In genomic region chr16:66250686-66251405, GRCh38 we compare ENCODE assay signal across 9 cellular contexts.
DNase-seq lines count a peak whose midpoint lies in the region; ATAC-seq and TF ChIP-seq lines count a peak whose summit lies in the region.
"Had no signal": no experiment of that assay in that cellular context is flagged by ENCODE, and none has a peak within 500 bp of the region (broad histone marks: within the 10 kb centered on the region; RNA-seq: fewer than 3 reads in every experiment).

No MANE protein-coding gene starts in this region.

- H3K4me3 ChIP-seq in IMR-90 (ENCODE audit: insufficient read depth, low read depth, low read length) (no peak overlapping the region), smooth muscle cell (no peak overlapping the region)

- H3K4ac ChIP-seq in IMR-90 (ENCODE audit: low read depth, low read length), result peak overlapping the region; percentile 67

- WGBS in IMR-90 (ENCODE audit: extremely low coverage in 2 of 2, insufficient read length in 1 of 2), 2 experiments, result 4% methylated on average over 6 of the region's 10 CpGs; no CpG with 5 or more reads in 1 of the 2 experiments
- 16% methylated on average over 10 of the region's 10 CpGs for WGBS in smooth muscle cell (ENCODE audit: low lambda C conversion rate)

- H2BK20ac ChIP-seq in IMR-90 (ENCODE audit: low read depth, low read length), result peak overlapping the region; percentile 67

- no peak overlapping the region for H2BK5ac ChIP-seq in IMR-90 (ENCODE audit: low read depth, low read length, poor library complexity, severe bottlenecking)

- TF ChIP-seq POLR2A in IMR-90 (IDR thresholded peaks at IDR 0.05; ENCODE audit: low read depth, low read length), result no peak
- TF ChIP-seq POLR2A in erythroblast (IDR thresholded peaks at IDR 0.05; ENCODE audit: low read length), result no peak

- H3K14ac ChIP-seq in IMR-90 (replicated peaks; ENCODE audit: low read depth, low read length), result no peak overlapping the region; the same call in none of the 2 replicates

- peak overlapping the region; percentile 78 for H2BK120ac ChIP-seq in IMR-90 (ENCODE audit: low read depth, low read length)

- no peaks in the 10 kb centered on the region for H3K79me1 ChIP-seq in IMR-90 (ENCODE audit: low read depth in 1 of 2, low read length in 2 of 2)

- POLR2A ChIA-PET in IMR-90 (lab: Charles Lee; ENCODE audit: unreplicated experiment), result no interaction called here

- ATAC-seq in IMR-90 (ENCODE audit: low read depth), result peak; percentile 78
- no peak for ATAC-seq in HG03045 (IDR thresholded peaks at IDR 0.05; ENCODE audit: unreplicated experiment)

- peak overlapping the region; percentile 14 to 58; a peak in 3 of 4 replicates for H4K8ac ChIP-seq in IMR-90 (ENCODE audit: low read depth in 2 of 2, low read length in 2 of 2)

- H3F3A ChIP-seq in smooth muscle cell (ENCODE audit: low read depth), result peaks cover 26% of the 10 kb centered on the region

- dilution Hi-C loops in IMR-90 (cut with HindIII; ENCODE audit: low sequenced_read_pairs, unreplicated experiment), result no loop called here

- DNase-seq in IMR-90 (peak; percentile 73), cerebellar cortex (ENCODE audit: low spot score) (peak; percentile 5), islet precursor cell (peak; percentile 95), smooth muscle cell (lab: John Stamatoyannopoulos, UW; ENCODE audit: unreplicated experiment) (no peak), erythroblast (lab: John Stamatoyannopoulos, UW) (no peak)
- DNase-seq in activated naive CD4-positive, alpha-beta T cell (lab: John Stamatoyannopoulos, UW), result no peak
- DNase-seq in activated CD4-positive, CD25-positive, alpha-beta regulatory T cell (lab: John Stamatoyannopoulos, UW), result no peak
- DNase-seq: central memory CD4-positive, alpha-beta T cell had no signal

- peaks cover 8% of the 10 kb centered on the region; the same call in 1 of the 2 replicates for H3K9me1 ChIP-seq in IMR-90 (ENCODE audit: insufficient read depth, low read length)

- peak overlapping the region; percentile 0; the same call in 1 of the 2 replicates for H3K9ac ChIP-seq in IMR-90 (ENCODE audit: low read depth, low read length)
- no peak overlapping the region for H3K9ac ChIP-seq in smooth muscle cell (ENCODE audit: low read depth)

- peak overlapping the region; percentile 81 for H2AFZ ChIP-seq in IMR-90 (replicated peaks; ENCODE audit: low read length, poor library complexity)
- no peak overlapping the region for H2AFZ ChIP-seq in smooth muscle cell (ENCODE audit: low read depth)

- no peak for TF ChIP-seq CTCF in IMR-90 (conservative IDR thresholded peaks at IDR 0.05; ENCODE audit: low read depth, low read length)
- TF ChIP-seq CTCF in smooth muscle cell (IDR thresholded peaks at IDR 0.05; ENCODE audit: borderline replicate concordance, insufficient read depth, poor library complexity, severe bottlenecking), result no peak

- no peak overlapping the region; the same call in 1 of the 2 replicates for H4K5ac ChIP-seq in IMR-90 (ENCODE audit: low read depth, low read length)

- TF ChIP-seq RAD21 in IMR-90 (IDR thresholded peaks at IDR 0.05; ENCODE audit: low read length), result no peak

- in situ Hi-C loops in IMR-90 (cut with MboI; ENCODE audit: low sequenced_read_pairs), result no loop called here

- peak overlapping the region; percentile 50; the same call in 1 of the 2 replicates for H3K56ac ChIP-seq in IMR-90 (ENCODE audit: extremely low read depth, insufficient read depth, low read length)

- peak overlapping the region; percentile 14 for H3K23ac ChIP-seq in IMR-90 (ENCODE audit: low read depth, low read length)

- H2AK5ac ChIP-seq in IMR-90 (ENCODE audit: low read depth, low read length), result no peak overlapping the region

- H3K4me1 ChIP-seq in IMR-90 (ENCODE audit: control insufficient read depth, insufficient read depth, low read length), result peaks cover 14% of the 10 kb centered on the region
- no peaks in the 10 kb centered on the region for H3K4me1 ChIP-seq in smooth muscle cell (ENCODE audit: low read depth)

- H3K36me3 ChIP-seq in IMR-90 (ENCODE audit: control insufficient read depth, insufficient read depth, low read length), result no peaks in the 10 kb centered on the region
- H3K36me3 ChIP-seq in smooth muscle cell (ENCODE audit: low read depth), result no peaks in the 10 kb centered on the region

- no TSS peak for BruUV-seq in IMR-90 (replicated peaks; lab: Mats Ljungman, UMichigan)

- no peaks in the 10 kb centered on the region for H3K27me3 ChIP-seq in IMR-90 (ENCODE audit: control insufficient read depth, insufficient read depth, low read length)
- no peaks in the 10 kb centered on the region for H3K27me3 ChIP-seq in smooth muscle cell (ENCODE audit: low read depth)

- H2BK15ac ChIP-seq in IMR-90 (ENCODE audit: low read depth, low read length), result peak overlapping the region; percentile 3; the same call in 1 of the 3 replicates

- H3K4me2 ChIP-seq in IMR-90 (ENCODE audit: low read depth, low read length) (peak overlapping the region; percentile 14), smooth muscle cell (peak overlapping the region; percentile 75)

- H4K20me1 ChIP-seq in IMR-90 (ENCODE audit: insufficient read depth, low read length) (no peaks in the 10 kb centered on the region), smooth muscle cell (ENCODE audit: low read depth) (no peaks in the 10 kb centered on the region)

- intact Hi-C loops in IMR-90 (cut with micrococcal nuclease), result no loop called here

- peak overlapping the region; percentile 19 for H2AK9ac ChIP-seq in IMR-90 (replicated peaks; ENCODE audit: low read depth, low read length, poor library complexity)

- H3K79me2 ChIP-seq in smooth muscle cell (ENCODE audit: low read depth), result no peaks in the 10 kb centered on the region

- CTCF ChIA-PET in IMR-90 (lab: Yijun Ruan, JAX), result no interaction called here

- peak overlapping the region; percentile 3; the same call in 1 of the 2 replicates for H3K18ac ChIP-seq in IMR-90 (ENCODE audit: low read depth, low read length)

- H3K27ac ChIP-seq in IMR-90 (ENCODE audit: insufficient read depth, low read length) (peak overlapping the region; percentile 36; the same call in 1 of the 2 replicates), smooth muscle cell (ENCODE audit: low read depth) (peak overlapping the region; percentile 71)

- H3K9me3 ChIP-seq in IMR-90 (ENCODE audit: control insufficient read depth, insufficient read depth, low read length) (no peaks in the 10 kb centered on the region; the same call in 1 of the 2 replicates), smooth muscle cell (replicated peaks; ENCODE audit: low read depth) (no peaks in the 10 kb centered on the region)

- H4K91ac ChIP-seq in IMR-90 (ENCODE audit: insufficient read depth, low read depth, low read length), result peak overlapping the region; percentile 58

TF ChIP-seq in IMR-90, 13 proteins besides CTCF, POLR2A, EP300 and RAD21:
- TF ChIP-seq RCOR1 (IDR thresholded peaks at IDR 0.05; ENCODE audit: insufficient replicate concordance, low read length) (no peak), MAZ (IDR thresholded peaks at IDR 0.05; ENCODE audit: borderline replicate concordance, low read depth, low read length) (peak; percentile 39; the same call in 1 of the 2 replicates), MXI1 (IDR thresholded peaks at IDR 0.05; ENCODE audit: borderline replicate concordance, low read depth, low read length) (no peak), FOS (IDR thresholded peaks at IDR 0.05; ENCODE audit: low read depth, low read length) (0 out of 2 replicates have a peak, but pooled peaks have one; percentile 4)

Comparison
In these comparisons a context has a peak if more than half of its experiments do, and no peak if none do; other contexts are left out.
1. DNase-seq: peak in IMR-90 (single experiment), cerebellar cortex (single experiment) and islet precursor cell (single experiment); none in smooth muscle cell (single experiment), activated naive CD4-positive, alpha-beta T cell (0 of 4), erythroblast (0 of 2) and activated CD4-positive, CD25-positive, alpha-beta regulatory T cell (0 of 4).